Comparison of ENCODE assay signal across 18 cellular contexts in the genomic region with DNA sequence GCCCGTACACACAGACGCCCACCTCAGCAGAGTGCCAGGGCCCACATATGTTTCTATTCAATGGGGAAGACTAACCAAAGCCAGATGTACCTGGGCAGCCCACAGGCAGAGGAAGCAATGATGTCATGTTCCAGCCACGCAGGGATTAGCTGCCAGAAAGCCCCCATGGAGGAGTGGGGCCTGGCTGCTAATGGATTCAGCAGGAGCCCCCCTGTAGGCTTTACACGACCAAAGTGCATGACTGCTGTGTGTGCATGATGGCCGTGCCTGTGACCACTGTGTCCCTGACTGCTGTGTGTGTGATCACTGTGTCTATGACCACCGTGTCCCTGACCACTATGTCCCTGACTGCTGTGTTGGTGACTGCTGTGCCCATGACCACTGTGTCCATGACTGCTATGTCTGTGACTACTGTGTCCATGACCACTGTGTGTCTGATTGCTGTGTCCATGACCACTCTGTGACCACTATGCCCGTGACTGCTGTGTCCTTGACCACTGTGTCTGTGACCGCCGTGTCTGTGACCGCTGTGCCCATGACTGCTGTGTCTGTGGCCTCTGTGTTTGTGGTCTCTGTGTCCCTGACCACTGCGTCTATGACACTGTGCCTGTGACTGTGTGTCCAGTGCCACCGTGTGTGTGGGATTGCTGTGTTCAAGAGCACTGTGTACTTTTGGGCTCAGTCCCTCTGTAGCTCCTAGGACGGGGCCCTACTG.
"Had no signal": no experiment of that assay in that cellular context is flagged by ENCODE, and none has a peak within 500 bp of the region (broad histone marks: within the 10 kb centered on the region; RNA-seq: fewer than 3 reads in every experiment).

No MANE protein-coding gene starts in this region.

- H3K36me3 ChIP-seq: ascending aorta, esophagus squamous epithelium, stomach, thoracic aorta, vagina had no signal

- H3K27ac ChIP-seq: ascending aorta, esophagus squamous epithelium, stomach, thoracic aorta, vagina had no signal

- H3K9me3 ChIP-seq: ascending aorta, esophagus squamous epithelium, stomach, thoracic aorta, vagina had no signal

- H3K27ac Mint-ChIP-seq: activated CD8-positive, alpha-beta memory T cell treated with anti-CD3 and anti-CD28 coated beads, Interleukin-2, amount 10 ng/mL, durations not matched to agents 7 days and 5 days; activated naive CD8-positive, alpha-beta T cell; natural killer cell treated with Interleukin-12 subunit alpha and Interleukin-12 subunit beta and Interleukin-15 and Interleukin-18, amount 100 ng/mL, for 72 hours had no signal

- H3K4me3 ChIP-seq: ascending aorta, esophagus squamous epithelium, stomach, thoracic aorta, vagina had no signal

- H3K4me3 Mint-ChIP-seq: activated CD8-positive, alpha-beta memory T cell treated with anti-CD3 and anti-CD28 coated beads, Interleukin-2, amount 10 ng/mL, durations not matched to agents 7 days and 5 days; activated naive CD8-positive, alpha-beta T cell; natural killer cell treated with Interleukin-12 subunit alpha and Interleukin-12 subunit beta and Interleukin-15 and Interleukin-18, amount 100 ng/mL, for 72 hours had no signal

- H3K9me3 Mint-ChIP-seq: natural killer cell treated with Interleukin-12 subunit alpha and Interleukin-12 subunit beta and Interleukin-15 and Interleukin-18, amount 100 ng/mL, for 72 hours had no signal

- H3K4me1 ChIP-seq: vagina had no signal

- H3K27me3 ChIP-seq: ascending aorta, stomach, vagina had no signal

- H3K4me1 Mint-ChIP-seq: activated CD8-positive, alpha-beta memory T cell treated with anti-CD3 and anti-CD28 coated beads, Interleukin-2, amount 10 ng/mL, durations not matched to agents 7 days and 5 days had no signal

- H3K27me3 Mint-ChIP-seq: activated CD8-positive, alpha-beta memory T cell treated with anti-CD3 and anti-CD28 coated beads, Interleukin-2, amount 10 ng/mL, durations not matched to agents 7 days and 5 days; activated naive CD8-positive, alpha-beta T cell had no signal

- H3K36me3 Mint-ChIP-seq: activated CD8-positive, alpha-beta memory T cell treated with anti-CD3 and anti-CD28 coated beads, Interleukin-2, amount 10 ng/mL, durations not matched to agents 7 days and 5 days; activated naive CD8-positive, alpha-beta T cell; natural killer cell treated with Interleukin-12 subunit alpha and Interleukin-12 subunit beta and Interleukin-15 and Interleukin-18, amount 100 ng/mL, for 72 hours had no signal

- DNase-seq: activated CD4-positive, alpha-beta T cell treated with anti-CD3 and anti-CD28 coated beads for 1 hour; activated CD4-positive, alpha-beta T cell treated with anti-CD3 and anti-CD28 coated beads, Interleukin-2, amount 50 U/mL, for 48 hours; activated CD8-positive, alpha-beta memory T cell treated with anti-CD3 and anti-CD28 coated beads, Interleukin-2, amount 10 ng/mL, durations not matched to agents 7 days and 5 days; activated gamma-delta T cell; activated T-cell treated with anti-CD3 and anti-CD28 coated beads, Interleukin-2, amount 50 U/mL, for 48 hours; esophagus squamous epithelium; foreskin fibroblast; glutamatergic neuron; mammary epithelial cell; stimulated activated CD4-positive, alpha-beta T cell treated with anti-CD3 and anti-CD28 coated beads, Interleukin-4, amount 100 ng/mL, for 1 hour; stimulated activated CD8-positive, alpha-beta memory T cell treated with anti-CD3 and anti-CD28 coated beads, Interleukin-4, amount 100 ng/mL, for 48 hours; stomach; T1000 had no signal

- ATAC-seq: activated CD8-positive, alpha-beta memory T cell treated with anti-CD3 and anti-CD28 coated beads, Interleukin-2, amount 10 ng/mL, durations not matched to agents 7 days and 5 days; natural killer cell treated with Interleukin-12 subunit alpha and Interleukin-12 subunit beta and Interleukin-15 and Interleukin-18, amount 100 ng/mL, for 72 hours had no signal
